ENCODE assay signal across 16 cellular contexts in genomic region chr1:221419513-221420088, GRCh38.
DNase-seq lines count a peak whose midpoint lies in the region; ATAC-seq, FAIRE-seq and TF ChIP-seq lines count a peak whose summit lies in the region.
"Had no signal": no experiment of that assay in that cellular context is flagged by ENCODE, and none has a peak within 500 bp of the region (broad histone marks: within the 10 kb centered on the region; RNA-seq: fewer than 3 reads in every experiment).

No MANE protein-coding gene starts in this region.

- H3K4me3 Mint-ChIP-seq in GM23338, result no peak overlapping the region
- H3K4me3 Mint-ChIP-seq in stimulated activated naive B cell treated with anti-CD40 and anti-IgM and Interleukin-4, amounts not matched to agents 10 μg/mL and 1 μg/mL and 100 μg/mL, for 72 hours, result no peak overlapping the region
- H3K4me3 Mint-ChIP-seq: activated naive CD4-positive, alpha-beta T cell treated with anti-CD3 and anti-CD28 coated beads for 36 hours; naive B cell had no signal

- no peak overlapping the region for H4K8ac ChIP-seq in IMR-90 (ENCODE audit: low read depth in 2 of 2, low read length in 2 of 2)

- H3K4me1 Mint-ChIP-seq in GM23338, result peaks cover 2% of the 10 kb centered on the region; the same call in 2 of the 3 replicates
- H3K4me1 Mint-ChIP-seq in stimulated activated naive B cell treated with anti-CD40 and anti-IgM and Interleukin-4, amounts not matched to agents 10 μg/mL and 1 μg/mL and 100 μg/mL, for 72 hours, result no peaks in the 10 kb centered on the region
- H3K4me1 Mint-ChIP-seq: naive B cell had no signal

- no peak overlapping the region for H3K27ac Mint-ChIP-seq in GM23338
- no peak overlapping the region for H3K27ac Mint-ChIP-seq in stimulated activated naive B cell treated with anti-CD40 and anti-IgM and Interleukin-4, amounts not matched to agents 10 μg/mL and 1 μg/mL and 100 μg/mL, for 72 hours
- H3K27ac Mint-ChIP-seq: activated naive CD4-positive, alpha-beta T cell treated with anti-CD3 and anti-CD28 coated beads for 36 hours; naive B cell had no signal

- H3K9me3 ChIP-seq in IMR-90 (ENCODE audit: control insufficient read depth, insufficient read depth, low read length) (no peaks in the 10 kb centered on the region), keratinocyte (ENCODE audit: control insufficient read depth, low read depth, low read length) (no peaks in the 10 kb centered on the region), adrenal gland (replicated peaks in 1 of 3) (no peaks in the 10 kb centered on the region)

- FAIRE-seq in bronchial epithelial cell (lab: Jason Lieb, UNC) (peak; percentile 72), keratinocyte (lab: Jason Lieb, UNC) (peak; percentile 95), RCC 7860 (lab: Jason Lieb, UNC) (no peak)
- FAIRE-seq: HepG2 had no signal

- no peak overlapping the region for H3K18ac ChIP-seq in IMR-90 (ENCODE audit: low read depth, low read length)

- no peak overlapping the region for H2AK5ac ChIP-seq in IMR-90 (ENCODE audit: low read depth, low read length)

- TF ChIP-seq RAD21 in IMR-90 (IDR thresholded peaks at IDR 0.05; ENCODE audit: low read length), result no peak

- no peak overlapping the region for H4K5ac ChIP-seq in IMR-90 (ENCODE audit: low read depth, low read length)

- H3K79me2 ChIP-seq in keratinocyte (ENCODE audit: control insufficient read depth, insufficient read depth, low read length) (no peaks in the 10 kb centered on the region), GM23338 (replicated peaks; ENCODE audit: insufficient read depth) (no peaks in the 10 kb centered on the region)

- TF ChIP-seq CTCF in IMR-90 (conservative IDR thresholded peaks at IDR 0.05; ENCODE audit: low read depth, low read length) (no peak), bronchial epithelial cell (IDR thresholded peaks at IDR 0.05; ENCODE audit: insufficient read depth, low read length, severe bottlenecking) (no peak), keratinocyte (optimal IDR thresholded peaks at IDR 0.05 in 1 of 3, IDR thresholded peaks at IDR 0.05 in 1 of 3, conservative IDR thresholded peaks at IDR 0.05 in 1 of 3; ENCODE audit: extremely low read depth in 1 of 3, insufficient read depth in 2 of 3, low read length in 3 of 3) (no peak), GM23338 (conservative IDR thresholded peaks at IDR 0.05; ENCODE audit: low read depth in 2 of 2) (no peak), adrenal gland (IDR thresholded peaks at IDR 0.05) (no peak)

- H3K23ac ChIP-seq in IMR-90 (ENCODE audit: low read depth, low read length), result no peak overlapping the region

- H3K9ac ChIP-seq in IMR-90 (ENCODE audit: low read depth, low read length) (no peak overlapping the region), keratinocyte (ENCODE audit: control insufficient read depth, extremely low read depth, insufficient read depth, low read length) (peak overlapping the region; percentile 4)

- 0 out of 2 replicates have a peak, but pooled peaks cover 9% of the 10 kb centered on the region for H3K9me1 ChIP-seq in IMR-90 (ENCODE audit: insufficient read depth, low read length)
- no peaks in the 10 kb centered on the region for H3K9me1 ChIP-seq in keratinocyte (ENCODE audit: control insufficient read depth, extremely low read depth, insufficient read depth, low read length)

- H3K36me3 Mint-ChIP-seq in GM23338 (ENCODE audit: low read depth), result no peaks in the 10 kb centered on the region
- H3K36me3 Mint-ChIP-seq in stimulated activated naive B cell treated with anti-CD40 and anti-IgM and Interleukin-4, amounts not matched to agents 10 μg/mL and 1 μg/mL and 100 μg/mL, for 72 hours, result no peaks in the 10 kb centered on the region
- H3K36me3 Mint-ChIP-seq: naive B cell had no signal

- H3K4me2 ChIP-seq in IMR-90 (ENCODE audit: low read depth, low read length), result peak overlapping the region; percentile 35; the same call in 1 of the 2 replicates
- H3K4me2 ChIP-seq in keratinocyte (ENCODE audit: control insufficient read depth, extremely low read depth, insufficient read depth, low read depth, low read length), result peak overlapping the region; percentile 15
- no peak overlapping the region for H3K4me2 ChIP-seq in GM23338

- H3F3A ChIP-seq in GM23338 (replicated peaks; ENCODE audit: low read depth), result no peaks in the 10 kb centered on the region

- H3K9me2 ChIP-seq in GM23338 (ENCODE audit: insufficient read depth), result 0 out of 2 replicates have a peak, but pooled peaks cover 3% of the 10 kb centered on the region

- no peak overlapping the region for H3K14ac ChIP-seq in IMR-90 (replicated peaks; ENCODE audit: low read depth, low read length)

- H2BK120ac ChIP-seq in IMR-90 (ENCODE audit: low read depth, low read length), result no peak overlapping the region

- WGBS in IMR-90 (ENCODE audit: extremely low coverage in 2 of 2, insufficient read length in 1 of 2), 2 experiments, result no CpG with 5 or more reads among the region's 3 CpGs
- 59 to 72% (median 63%) methylated on average over 3 of the region's 3 CpGs for WGBS in adrenal gland, 4 donors

- no peak overlapping the region for H2AFZ ChIP-seq in IMR-90 (replicated peaks; ENCODE audit: low read length, poor library complexity)
- H2AFZ ChIP-seq in keratinocyte (ENCODE audit: control insufficient read depth, low read length), result peak overlapping the region; percentile 17
- no peak overlapping the region for H2AFZ ChIP-seq in GM23338

- peaks cover 7% of the 10 kb centered on the region for H3K4me1 ChIP-seq in IMR-90 (ENCODE audit: control insufficient read depth, insufficient read depth, low read length)
- peaks cover 20% of the 10 kb centered on the region for H3K4me1 ChIP-seq in keratinocyte (ENCODE audit: control insufficient read depth, extremely low read depth, insufficient read depth, low read length)
- H3K4me1 ChIP-seq in GM23338 (ENCODE audit: insufficient read depth), result 0 out of 2 replicates have a peak, but pooled peaks cover 8% of the 10 kb centered on the region
- no peaks in the 10 kb centered on the region for H3K4me1 ChIP-seq in adrenal gland (replicated peaks in 1 of 2)

- intact Hi-C loops in IMR-90 (cut with micrococcal nuclease), result no loop called here
- intact Hi-C loops in adrenal gland (cut with DNase I), result no loop called here

- no peaks in the 10 kb centered on the region for H4K20me1 ChIP-seq in IMR-90 (ENCODE audit: insufficient read depth, low read length)
- H4K20me1 ChIP-seq in keratinocyte (ENCODE audit: control insufficient read depth, extremely low read depth, insufficient read depth, low read length), result no peaks in the 10 kb centered on the region
- H4K20me1 ChIP-seq in GM23338 (replicated peaks; ENCODE audit: insufficient read depth), result no peaks in the 10 kb centered on the region

- H4K91ac ChIP-seq in IMR-90 (ENCODE audit: insufficient read depth, low read depth, low read length), result no peak overlapping the region

- H3K4ac ChIP-seq in IMR-90 (ENCODE audit: low read depth, low read length), result no peak overlapping the region

- POLR2A ChIA-PET in IMR-90 (lab: Charles Lee; ENCODE audit: unreplicated experiment), result no interaction called here

- dilution Hi-C loops in IMR-90 (cut with HindIII; ENCODE audit: low sequenced_read_pairs, unreplicated experiment) (no loop called here), keratinocyte (cut with MboI; ENCODE audit: extremely low pct_ligation_motif_present, low sequenced_read_pairs) (no loop called here)

- no peak overlapping the region for H3K4me3 ChIP-seq in IMR-90 (ENCODE audit: insufficient read depth, low read depth, low read length)
- no peak overlapping the region for H3K4me3 ChIP-seq in bronchial epithelial cell (ENCODE audit: low read depth, low read length)
- H3K4me3 ChIP-seq in keratinocyte (ENCODE audit: control insufficient read depth in 2 of 3, extremely low read depth in 1 of 3, insufficient read depth in 2 of 3, low read depth in 1 of 3, low read length in 3 of 3), result no peak overlapping the region
- no peak overlapping the region for H3K4me3 ChIP-seq in GM23338
- H3K4me3 ChIP-seq in adrenal gland, result no peak overlapping the region

- H3K27me3 Mint-ChIP-seq in GM23338 (ENCODE audit: insufficient read depth, low read depth, poor library complexity), result peaks cover 5% of the 10 kb centered on the region
- peaks cover 7 to 10% of the 10 kb centered on the region in 2 donors for H3K27me3 Mint-ChIP-seq in stimulated activated naive B cell treated with anti-CD40 and anti-IgM and Interleukin-4, amounts not matched to agents 10 μg/mL and 1 μg/mL and 100 μg/mL, for 72 hours

- in situ Hi-C loops in IMR-90 (cut with MboI; ENCODE audit: low sequenced_read_pairs), result no loop called here

- no peak overlapping the region for H2BK5ac ChIP-seq in IMR-90 (ENCODE audit: low read depth, low read length, poor library complexity, severe bottlenecking)

- ATAC-seq in IMR-90 (ENCODE audit: low read depth) (peak; percentile 70), GM23338 (no peak)
- no peak for ATAC-seq in stimulated activated naive B cell treated with anti-CD40 and anti-IgM and Interleukin-4, amounts not matched to agents 10 μg/mL and 1 μg/mL and 100 μg/mL, for 72 hours (replicated peaks)
- ATAC-seq: HepG2 had no signal

- H2BK20ac ChIP-seq in IMR-90 (ENCODE audit: low read depth, low read length), result peak overlapping the region; percentile 32; the same call in 1 of the 2 replicates

- H3K79me1 ChIP-seq in IMR-90 (ENCODE audit: low read depth in 1 of 2, low read length in 2 of 2), result no peaks in the 10 kb centered on the region

- no TSS peak for BruUV-seq in IMR-90 (replicated peaks; lab: Mats Ljungman, UMichigan)

- no peak overlapping the region for H2AK9ac ChIP-seq in IMR-90 (replicated peaks; ENCODE audit: low read depth, low read length, poor library complexity)

- no peak overlapping the region for H3K56ac ChIP-seq in IMR-90 (ENCODE audit: extremely low read depth, insufficient read depth, low read length)

- H3K9me3 Mint-ChIP-seq in GM23338, result no peaks in the 10 kb centered on the region
- no peaks in the 10 kb centered on the region for H3K9me3 Mint-ChIP-seq in stimulated activated naive B cell treated with anti-CD40 and anti-IgM and Interleukin-4, amounts not matched to agents 10 μg/mL and 1 μg/mL and 100 μg/mL, for 72 hours
- H3K9me3 Mint-ChIP-seq: activated naive CD4-positive, alpha-beta T cell treated with anti-CD3 and anti-CD28 coated beads for 36 hours had no signal

- no peaks in the 10 kb centered on the region for H3K27me3 ChIP-seq in IMR-90 (ENCODE audit: control insufficient read depth, insufficient read depth, low read length)
- no peaks in the 10 kb centered on the region for H3K27me3 ChIP-seq in bronchial epithelial cell (ENCODE audit: control insufficient read depth, insufficient read depth, low read length)
- H3K27me3 ChIP-seq in keratinocyte (ENCODE audit: control insufficient read depth, extremely low read depth, insufficient read depth, low read length), result no peaks in the 10 kb centered on the region
- H3K27me3 ChIP-seq in GM23338 (ENCODE audit: insufficient read depth), result no peaks in the 10 kb centered on the region
- H3K27me3 ChIP-seq in adrenal gland, result no peaks in the 10 kb centered on the region

- TF ChIP-seq POLR2A in IMR-90 (IDR thresholded peaks at IDR 0.05; ENCODE audit: low read depth, low read length), result no peak
- no peak for TF ChIP-seq POLR2A in adrenal gland (IDR thresholded peaks at IDR 0.05)

- CTCF ChIA-PET in IMR-90 (lab: Yijun Ruan, JAX), result no interaction called here

- H3K36me3 ChIP-seq in IMR-90 (ENCODE audit: control insufficient read depth, insufficient read depth, low read length) (no peaks in the 10 kb centered on the region), bronchial epithelial cell (ENCODE audit: control insufficient read depth, insufficient read depth, low read length) (no peaks in the 10 kb centered on the region), keratinocyte (ENCODE audit: control insufficient read depth in 2 of 2, extremely low read depth in 1 of 2, insufficient read depth in 2 of 2, low read length in 2 of 2) (no peaks in the 10 kb centered on the region), GM23338 (ENCODE audit: insufficient read depth) (no peaks in the 10 kb centered on the region), adrenal gland (replicated peaks in 1 of 2) (no peaks in the 10 kb centered on the region)

- H2BK15ac ChIP-seq in IMR-90 (ENCODE audit: low read depth, low read length), result 0 out of 3 replicates have a peak overlapping the region, but pooled peaks have one; percentile 1

- DNase-seq in AG20443 (ENCODE audit: low spot score) (peak; percentile 73), IMR-90 (peak; percentile 92), bronchial epithelial cell (ENCODE audit: low read depth) (peak; percentile 99), keratinocyte (ENCODE audit: low read depth, low spot score) (peak; percentile 57), GM23338 (ENCODE audit: low spot score) (no peak), RCC 7860 (ENCODE audit: low spot score) (no peak), adrenal gland (no peak)
- no peak for DNase-seq in stimulated activated naive B cell treated with anti-CD40 and anti-IgM and Interleukin-4, amounts not matched to agents 10 μg/mL and 1 μg/mL and 100 μg/mL, for 72 hours
- DNase-seq: activated naive CD4-positive, alpha-beta T cell treated with anti-CD3 and anti-CD28 coated beads for 36 hours; left cardiac atrium; naive B cell; NCI-H1105 treated with DMSO at 0.1 percent for 48 hours; NCI-H526; RPMI8226 had no signal

- H3K27ac ChIP-seq in IMR-90 (ENCODE audit: insufficient read depth, low read length) (no peak overlapping the region), keratinocyte (ENCODE audit: control insufficient read depth, insufficient read depth, low read length) (peak overlapping the region; percentile 45), GM23338 (ENCODE audit: low read depth) (no peak overlapping the region), adrenal gland (no peak overlapping the region)
- H3K27ac ChIP-seq: C4-2B had no signal

Comparison
In these comparisons a context has a peak if more than half of its experiments do, and no peak if none do; other contexts are left out.
1. DNase-seq: peak in AG20443 (single experiment), IMR-90 (single experiment), bronchial epithelial cell (single experiment) and keratinocyte (single experiment); none in GM23338 (single experiment), RCC 7860 (single experiment), stimulated activated naive B cell treated with anti-CD40 and anti-IgM and Interleukin-4, amounts not matched to agents 10 μg/mL and 1 μg/mL and 100 μg/mL, for 72 hours (single experiment) and adrenal gland (0 of 7).